15 cellular contexts compared by ENCODE assay signal in genomic region chr6:157907651-157908050, GRCh38.
A peak's percentile ranks its signal among the peaks of the same experiment; 100 is the strongest.
DNase-seq lines count a peak whose midpoint lies in the region; ATAC-seq and TF ChIP-seq lines count a peak whose summit lies in the region.
"Had no signal": no experiment of that assay in that cellular context is flagged by ENCODE, and none has a peak within 500 bp of the region (broad histone marks: within the 10 kb centered on the region; RNA-seq: fewer than 3 reads in every experiment).

No MANE protein-coding gene starts in this region.

- H3K27ac Mint-ChIP-seq in activated CD8-positive, alpha-beta T cell treated with anti-CD3 and anti-CD28 coated beads for 36 hours: no peak overlapping the region
- H3K27ac Mint-ChIP-seq in activated CD8-positive, alpha-beta T cell treated with anti-CD3 and anti-CD28 coated beads, Interleukin-2, amount 10 ng/mL, durations not matched to agents 7 days and 5 days: no peak overlapping the region
- peak overlapping the region; percentile 37 for H3K27ac Mint-ChIP-seq in T-helper 17 cell
- peak overlapping the region; percentile 31 for H3K27ac Mint-ChIP-seq in memory B cell
- H3K27ac Mint-ChIP-seq: CD14-positive monocyte, GM23338 had no signal

- POLR2A ChIA-PET in activated CD8-positive, alpha-beta T cell treated with anti-CD3 and anti-CD28 coated beads for 36 hours (lab: Charles Lee): interaction anchor here (1.3 to 1.4 kb wide), 2 partner anchors 10 to 20 kb away, joined by 3 to 6 read pairs; no protein-coding TSS in a partner anchor
- POLR2A ChIA-PET in activated CD8-positive, alpha-beta T cell treated with anti-CD3 and anti-CD28 coated beads, Interleukin-2, amount 10 ng/mL, durations not matched to agents 7 days and 5 days (lab: Charles Lee): no interaction called here

- no peaks in the 10 kb centered on the region for H3K27me3 ChIP-seq in skeletal muscle tissue (ENCODE audit: control insufficient read depth in 3 of 3, insufficient read depth in 3 of 3, low read length in 3 of 3)

- H3K36me3 Mint-ChIP-seq in activated CD8-positive, alpha-beta T cell treated with anti-CD3 and anti-CD28 coated beads for 36 hours (ENCODE audit: low read depth): peaks cover 61% of the 10 kb centered on the region
- H3K36me3 Mint-ChIP-seq in activated CD8-positive, alpha-beta T cell treated with anti-CD3 and anti-CD28 coated beads, Interleukin-2, amount 10 ng/mL, durations not matched to agents 7 days and 5 days (ENCODE audit: low read depth): peaks cover 31% of the 10 kb centered on the region
- H3K36me3 Mint-ChIP-seq in T-helper 17 cell (ENCODE audit: low read depth) (peaks cover 8% of the 10 kb centered on the region), memory B cell (peaks cover 24% of the 10 kb centered on the region)

- H3K27ac ChIP-seq in skeletal muscle tissue (ENCODE audit: low read depth, low read length) (peak overlapping the region; percentile 22), coronary artery (no peak overlapping the region)
- H3K27ac ChIP-seq: 22Rv1, HL-60 had no signal

- peaks cover 11 to 29% (median 24%) of the 10 kb centered on the region in 3 donors for H3K36me3 ChIP-seq in skeletal muscle tissue (ENCODE audit: control insufficient read depth in 3 of 3, insufficient read depth in 3 of 3, low read length in 3 of 3)

- no peak overlapping the region for H3K4me3 Mint-ChIP-seq in activated CD8-positive, alpha-beta T cell treated with anti-CD3 and anti-CD28 coated beads for 36 hours
- H3K4me3 Mint-ChIP-seq in activated CD8-positive, alpha-beta T cell treated with anti-CD3 and anti-CD28 coated beads, Interleukin-2, amount 10 ng/mL, durations not matched to agents 7 days and 5 days: no peak overlapping the region
- H3K4me3 Mint-ChIP-seq in T-helper 17 cell (no peak overlapping the region), memory B cell (no peak overlapping the region)
- H3K4me3 Mint-ChIP-seq: CD14-positive monocyte, GM23338 had no signal

- peak; percentile 14 for DNase-seq in activated CD8-positive, alpha-beta T cell treated with anti-CD3 and anti-CD28 coated beads for 36 hours
- no peak for DNase-seq in activated CD8-positive, alpha-beta T cell treated with anti-CD3 and anti-CD28 coated beads, Interleukin-2, amount 10 ng/mL, durations not matched to agents 7 days and 5 days
- no peak for DNase-seq in T-helper 17 cell
- no peak for DNase-seq in memory B cell (ENCODE audit: low spot score in 2 of 2)
- DNase-seq in activated CD4-positive, alpha-beta T cell treated with anti-CD3 and anti-CD28 coated beads for 48 hours: no peak
- no peak for DNase-seq in coronary artery (ENCODE audit: low spot score)
- DNase-seq: Calu3, DMS 273 treated with DMSO at 0.1 percent for 48 hours, H7 had no signal

- no peaks in the 10 kb centered on the region for H3K9me3 ChIP-seq in T-helper 17 cell (ENCODE audit: control insufficient read depth, low read length, poor library complexity, severe bottlenecking)
- H3K9me3 ChIP-seq in skeletal muscle tissue (ENCODE audit: control insufficient read depth in 3 of 3, low read length in 3 of 3): no peaks in the 10 kb centered on the region

- H3K9ac ChIP-seq in skeletal muscle tissue (ENCODE audit: low read depth in 1 of 3, low read length in 3 of 3): no peak overlapping the region

- no peaks in the 10 kb centered on the region for H3K27me3 Mint-ChIP-seq in activated CD8-positive, alpha-beta T cell treated with anti-CD3 and anti-CD28 coated beads for 36 hours
- no peaks in the 10 kb centered on the region for H3K27me3 Mint-ChIP-seq in activated CD8-positive, alpha-beta T cell treated with anti-CD3 and anti-CD28 coated beads, Interleukin-2, amount 10 ng/mL, durations not matched to agents 7 days and 5 days (ENCODE audit: low read depth)
- H3K27me3 Mint-ChIP-seq in T-helper 17 cell: no peaks in the 10 kb centered on the region
- H3K27me3 Mint-ChIP-seq in memory B cell: no peaks in the 10 kb centered on the region

- intact Hi-C loops in activated CD8-positive, alpha-beta T cell treated with anti-CD3 and anti-CD28 coated beads for 36 hours (cut with micrococcal nuclease): no loop called here

- no peak overlapping the region for H3K4me3 ChIP-seq in skeletal muscle tissue (ENCODE audit: low read length in 3 of 3)
- H3K4me3 ChIP-seq in coronary artery: no peak overlapping the region
- H3K4me3 ChIP-seq: GM23338 had no signal

- no peak for ATAC-seq in activated CD8-positive, alpha-beta T cell treated with anti-CD3 and anti-CD28 coated beads for 36 hours
- ATAC-seq in activated CD8-positive, alpha-beta T cell treated with anti-CD3 and anti-CD28 coated beads, Interleukin-2, amount 10 ng/mL, durations not matched to agents 7 days and 5 days: no peak
- ATAC-seq in T-helper 17 cell: no peak
- no peak for ATAC-seq in memory B cell (ENCODE audit: low read depth)
- ATAC-seq in HG02885 (IDR thresholded peaks at IDR 0.05; ENCODE audit: poor library complexity, unreplicated experiment): no peak
- ATAC-seq: GM23338 had no signal

- CTCF ChIA-PET in activated CD8-positive, alpha-beta T cell treated with anti-CD3 and anti-CD28 coated beads for 36 hours (lab: Charles Lee): interaction anchor here (1.3 to 2.2 kb wide), 8 partner anchors 14 to 165 kb away, joined by 3 to 11 read pairs (median 5); no protein-coding TSS in a partner anchor
- CTCF ChIA-PET in activated CD8-positive, alpha-beta T cell treated with anti-CD3 and anti-CD28 coated beads, Interleukin-2, amount 10 ng/mL, durations not matched to agents 7 days and 5 days (lab: Charles Lee): interaction anchor here (1.5 kb wide), 1 partner anchor 34 kb away, joined by 4 read pairs; no protein-coding TSS in a partner anchor

- H3K9me3 Mint-ChIP-seq in activated CD8-positive, alpha-beta T cell treated with anti-CD3 and anti-CD28 coated beads for 36 hours: no peaks in the 10 kb centered on the region
- no peaks in the 10 kb centered on the region for H3K9me3 Mint-ChIP-seq in activated CD8-positive, alpha-beta T cell treated with anti-CD3 and anti-CD28 coated beads, Interleukin-2, amount 10 ng/mL, durations not matched to agents 7 days and 5 days (ENCODE audit: insufficient read depth)
- no peaks in the 10 kb centered on the region for H3K9me3 Mint-ChIP-seq in memory B cell
- H3K9me3 Mint-ChIP-seq: GM23338 had no signal

- TF ChIP-seq CTCF in activated CD8-positive, alpha-beta T cell treated with anti-CD3 and anti-CD28 coated beads for 36 hours (IDR thresholded peaks at IDR 0.05): no peak
- no peak for TF ChIP-seq CTCF in coronary artery (IDR thresholded peaks at IDR 0.05)

- H3K4me1 ChIP-seq in skeletal muscle tissue (ENCODE audit: control insufficient read depth in 3 of 3, insufficient read depth in 3 of 3, low read length in 3 of 3): peaks cover 0 to 4% (median 3%) of the 10 kb centered on the region in 3 donors

- H3K4me1 Mint-ChIP-seq in activated CD8-positive, alpha-beta T cell treated with anti-CD3 and anti-CD28 coated beads for 36 hours (ENCODE audit: low read depth): peaks cover 28% of the 10 kb centered on the region
- peaks cover 13% of the 10 kb centered on the region for H3K4me1 Mint-ChIP-seq in activated CD8-positive, alpha-beta T cell treated with anti-CD3 and anti-CD28 coated beads, Interleukin-2, amount 10 ng/mL, durations not matched to agents 7 days and 5 days (ENCODE audit: low read depth)
- peaks cover 3% of the 10 kb centered on the region for H3K4me1 Mint-ChIP-seq in T-helper 17 cell
- peaks cover 24% of the 10 kb centered on the region for H3K4me1 Mint-ChIP-seq in memory B cell
- H3K4me1 Mint-ChIP-seq: CD14-positive monocyte had no signal

Comparison
In these comparisons a context has a peak if more than half of its experiments do, and no peak if none do; other contexts are left out.
1. H3K27ac Mint-ChIP-seq: peak in T-helper 17 cell (single experiment) and memory B cell (single experiment); none in activated CD8-positive, alpha-beta T cell treated with anti-CD3 and anti-CD28 coated beads for 36 hours (single experiment) and activated CD8-positive, alpha-beta T cell treated with anti-CD3 and anti-CD28 coated beads, Interleukin-2, amount 10 ng/mL, durations not matched to agents 7 days and 5 days (single experiment).